ENCODE assay signal across 8 cellular contexts in genomic region chr10:75431180-75432111, GRCh38. TPM values are rescaled to one million over a fixed set of nuclear protein-coding genes. Genes with fewer than 3 reads are reported as not detected.
DNase-seq lines count a peak whose midpoint lies in the region; ATAC-seq and TF ChIP-seq lines count a peak whose summit lies in the region.

TSS of gene LRMDA (plus strand) at chr10:75431624.

- TF ChIP-seq CTCF in epithelial cell of proximal tubule (conservative IDR thresholded peaks at IDR 0.05; ENCODE audit: low read depth, low read length), result no peak

- H3K36me3 ChIP-seq in mucosa of stomach (ENCODE audit: control insufficient read depth, insufficient read depth, low read length), result no peaks in the 10 kb centered on the region

- H3K4me1 ChIP-seq in mucosa of stomach (ENCODE audit: control insufficient read depth, insufficient read depth, low read length), result peaks cover 33% of the 10 kb centered on the region

- DNase-seq in NOMO-1 treated with dmso at 0.1 percent for 144 hours (lab: John Stamatoyannopoulos, UW; ENCODE audit: unreplicated experiment), result peak; percentile 79
- no peak for DNase-seq in epithelial cell of proximal tubule (ENCODE audit: low read depth)
- DNase-seq in globus pallidus (ENCODE audit: low spot score), result no peak
- DNase-seq in activated CD4-positive, alpha-beta T cell treated with anti-CD3 and anti-CD28 coated beads for 4 hours, result no peak

- H3K9ac ChIP-seq in mucosa of stomach (ENCODE audit: low read length), result peak within 1 kb of the TSS; percentile 69

- no peaks in the 10 kb centered on the region for H3K9me3 ChIP-seq in mucosa of stomach (ENCODE audit: control insufficient read depth, low read length)

- no peaks in the 10 kb centered on the region for H3K27me3 ChIP-seq in mucosa of stomach (ENCODE audit: control insufficient read depth, insufficient read depth, low read length)

- H3K4me3 ChIP-seq in epithelial cell of proximal tubule (ENCODE audit: low read depth, low read length) (peak within 1 kb of the TSS; percentile 80), mucosa of stomach (ENCODE audit: low read length) (no peak within 1 kb of the TSS)

- ATAC-seq in GM19025 (IDR thresholded peaks at IDR 0.05; ENCODE audit: low read depth, unreplicated experiment) (peak; percentile 57), GM21526 (IDR thresholded peaks at IDR 0.05; ENCODE audit: low FRiP score, unreplicated experiment) (no peak), GM19328 (IDR thresholded peaks at IDR 0.05; ENCODE audit: unreplicated experiment) (no peak)

RNA-seq across cellular contexts. Expression of gene LRMDA, which starts in this region (rescaled TPM):
- total RNA-seq in epithelial cell of proximal tubule, result 0.75 and 7.2 TPM in 2 replicates
